10 cellular contexts compared by ENCODE assay signal in genomic region chr11:68036717-68037239, GRCh38. TPM values are rescaled to one million over a fixed set of nuclear protein-coding genes. Genes with fewer than 3 reads are reported as not detected.
A peak's percentile ranks its signal among the peaks of the same experiment; 100 is the strongest.
DNase-seq lines count a peak whose midpoint lies in the region; ATAC-seq, FAIRE-seq and TF ChIP-seq lines count a peak whose summit lies in the region.
"Had no signal": no experiment of that assay in that cellular context is flagged by ENCODE, and none has a peak within 500 bp of the region (broad histone marks: within the 10 kb centered on the region; RNA-seq: fewer than 3 reads in every experiment).

No MANE protein-coding gene starts in this region.

- no peaks in the 10 kb centered on the region for H3K27me3 Mint-ChIP-seq in activated B cell treated with CpG ODN at 0.5 μM for 24 hours

- no peak overlapping the region for H3K4me3 ChIP-seq in right atrium auricular region
- no peak overlapping the region for H3K4me3 ChIP-seq in small intestine (ENCODE audit: low read depth in 1 of 2, low read length in 2 of 2)

- peaks cover 32% of the 10 kb centered on the region for H3K36me3 ChIP-seq in KOPT-K1 (ENCODE audit: insufficient read depth, low read length)
- H3K36me3 ChIP-seq in right atrium auricular region, result peaks cover 4% of the 10 kb centered on the region
- peaks cover 3 to 5% of the 10 kb centered on the region in 2 donors for H3K36me3 ChIP-seq in small intestine (ENCODE audit: control insufficient read depth in 2 of 2, insufficient read depth in 2 of 2, low read length in 2 of 2)

- CTCF ChIA-PET in activated B cell treated with CpG ODN at 0.5 μM for 24 hours (lab: Charles Lee), result interaction anchor here (1.1 kb wide), 1 partner anchor 169 kb away, joined by 3 read pairs; no protein-coding TSS in a partner anchor

- ATAC-seq in activated B cell treated with CpG ODN at 0.5 μM for 24 hours (ENCODE audit: low read depth) (no peak), HG03280 (IDR thresholded peaks at IDR 0.05; ENCODE audit: unreplicated experiment) (no peak), GM19397 (IDR thresholded peaks at IDR 0.05; ENCODE audit: unreplicated experiment) (no peak)

- H3K27ac Mint-ChIP-seq in activated B cell treated with CpG ODN at 0.5 μM for 24 hours, result peak overlapping the region; percentile 73

- H3K4me3 Mint-ChIP-seq in activated B cell treated with CpG ODN at 0.5 μM for 24 hours, result no peak overlapping the region

- no peaks in the 10 kb centered on the region for H3K9me3 Mint-ChIP-seq in activated B cell treated with CpG ODN at 0.5 μM for 24 hours

- TF ChIP-seq CTCF in activated B cell treated with CpG ODN at 0.5 μM for 24 hours (IDR thresholded peaks at IDR 0.05) (no peak), right atrium auricular region (IDR thresholded peaks at IDR 0.05) (no peak), GM10266 (IDR thresholded peaks at IDR 0.05; ENCODE audit: control insufficient read depth, insufficient read depth, low read depth, missing control alignments) (no peak)

- POLR2A ChIA-PET in activated B cell treated with CpG ODN at 0.5 μM for 24 hours (lab: Charles Lee), result interaction anchor here (0.6 kb wide), 1 partner anchor 10 kb away, joined by 3 read pairs; no protein-coding TSS in a partner anchor

- H3K27ac ChIP-seq in KOPT-K1 (ENCODE audit: low read depth, low read length, poor library complexity, severe bottlenecking) (peak overlapping the region; percentile 11), right atrium auricular region (peak overlapping the region; percentile 84 to 88), small intestine (ENCODE audit: low read depth in 1 of 2, low read length in 1 of 2) (peak overlapping the region; percentile 34 to 95)

- peaks cover 17% of the 10 kb centered on the region for H3K36me3 Mint-ChIP-seq in activated B cell treated with CpG ODN at 0.5 μM for 24 hours (ENCODE audit: low read depth)

- DNase-seq in activated B cell treated with CpG ODN at 0.5 μM for 24 hours (no peak), right atrium auricular region (ENCODE audit: low spot score) (peak; percentile 77), small intestine (peak; percentile 40), GM10266 (ENCODE audit: extremely low spot score) (no peak), AG08396 (ENCODE audit: low spot score) (no peak)
- DNase-seq: stimulated activated CD4-positive, alpha-beta T cell treated with anti-CD3 and anti-CD28 coated beads, Interleukin-2, amount 100 ng/mL, for 48 hours had no signal

- H3K4me1 ChIP-seq in right atrium auricular region, result peaks cover 0 to 83% of the 10 kb centered on the region in 2 donors
- H3K4me1 ChIP-seq in small intestine (ENCODE audit: control insufficient read depth in 2 of 2, insufficient read depth in 1 of 2, low read depth in 1 of 2, low read length in 1 of 2), result peaks cover 2 to 5% of the 10 kb centered on the region in 2 donors

- no peak for FAIRE-seq in small intestine (lab: Jason Lieb, UNC)

- H3K9me3 ChIP-seq in KOPT-K1 (ENCODE audit: insufficient read depth, low read length, poor library complexity, severe bottlenecking) (no peaks in the 10 kb centered on the region), right atrium auricular region (no peaks in the 10 kb centered on the region), small intestine (ENCODE audit: control insufficient read depth, low read depth) (no peaks in the 10 kb centered on the region)

- H3K4me1 Mint-ChIP-seq in activated B cell treated with CpG ODN at 0.5 μM for 24 hours, result peaks cover 38% of the 10 kb centered on the region

- intact Hi-C loops in activated B cell treated with CpG ODN at 0.5 μM for 24 hours (cut with micrococcal nuclease), result no loop called here

- H3K27me3 ChIP-seq in right atrium auricular region (no peaks in the 10 kb centered on the region), small intestine (ENCODE audit: control insufficient read depth in 2 of 2, insufficient read depth in 2 of 2, low read length in 2 of 2) (no peaks in the 10 kb centered on the region)

- 58 to 74% (median 61%) methylated on average over 14 of the region's 14 CpGs for WGBS in small intestine, 3 donors

RNA-seq across cellular contexts. Expression of gene TCIRG1, which starts 2.0 kb away (rescaled TPM):
- 209 and 227 TPM in 2 replicates for total RNA-seq in activated B cell treated with CpG ODN at 0.5 μM for 24 hours
- total RNA-seq in right atrium auricular region, result 10 to 100 TPM; 19.2 to 50.7 TPM
- 100 to 1,000 TPM; 205 to 437 (median 365) TPM for polyA plus RNA-seq in small intestine

RNA-seq across cellular contexts. Expression of gene NDUFS8, which starts 6.3 kb away (rescaled TPM):
- 93.7 and 101 TPM in 2 replicates for total RNA-seq in activated B cell treated with CpG ODN at 0.5 μM for 24 hours
- 100 to 1,000 TPM; 436 to 568 TPM for total RNA-seq in right atrium auricular region
- polyA plus RNA-seq in small intestine, result 100 to 1,000 TPM; 203 to 290 (median 204) TPM

RNA-seq across cellular contexts. Expression of gene ALDH3B1, which starts 26.7 kb away (rescaled TPM):
- total RNA-seq in activated B cell treated with CpG ODN at 0.5 μM for 24 hours, result 0.53 and 0.98 TPM in 2 replicates
- 10 to 100 TPM; 10.5 to 21.6 TPM for total RNA-seq in right atrium auricular region
- 10 to 100 TPM; 14.4 to 25.1 (median 18.1) TPM for polyA plus RNA-seq in small intestine
- total RNA-seq: activated CD8-positive, alpha-beta memory T cell treated with anti-CD3 and anti-CD28 coated beads for 36 hours had no signal

RNA-seq across cellular contexts. Expression of gene UNC93B1, which starts 32.9 kb away (rescaled TPM):
- total RNA-seq in activated B cell treated with CpG ODN at 0.5 μM for 24 hours (117 and 133 TPM in 2 replicates), right atrium auricular region (10 to 100 TPM in 1 of 2 donors, 1 to 10 TPM in 1; 9.2 to 19.7 TPM)
- 10 to 100 TPM; 37.9 to 82.1 (median 45.0) TPM for polyA plus RNA-seq in small intestine

Comparison
In these comparisons a context has a peak if more than half of its experiments do, and no peak if none do; other contexts are left out.
1. H3K27ac ChIP-seq: peak in every context shown above with its lines; median percentile 86 in right atrium auricular region; 64 in small intestine; 11 in KOPT-K1.
2. DNase-seq: peak in right atrium auricular region (single experiment) and small intestine (single experiment); none in activated B cell treated with CpG ODN at 0.5 μM for 24 hours (single experiment), GM10266 (single experiment) and AG08396 (single experiment).